ENCODE assay signal across 9 cellular contexts in genomic region chr15:23869391-23869790, GRCh38.
A peak's percentile ranks its signal among the peaks of the same experiment; 100 is the strongest.
DNase-seq lines count a peak whose midpoint lies in the region; ATAC-seq and TF ChIP-seq lines count a peak whose summit lies in the region.
"Had no signal": no experiment of that assay in that cellular context is flagged by ENCODE, and none has a peak within 500 bp of the region (broad histone marks: within the 10 kb centered on the region; RNA-seq: fewer than 3 reads in every experiment).

No MANE protein-coding gene starts in this region.

- H3K27me3 Mint-ChIP-seq in activated naive CD4-positive, alpha-beta T cell treated with anti-CD3 and anti-CD28 coated beads, Interleukin-2, amount 10 ng/mL, durations not matched to agents 7 days and 5 days: peaks cover 6% of the 10 kb centered on the region

- ATAC-seq in mucosa of descending colon: peak; percentile 81
- no peak for ATAC-seq in HG03196 (IDR thresholded peaks at IDR 0.05; ENCODE audit: unreplicated experiment)

- H3K27ac ChIP-seq in ectodermal cell (ENCODE audit: insufficient read depth, low read depth, low read length, poor library complexity, severe bottlenecking): no peak overlapping the region
- H3K27ac ChIP-seq: SJSA1 had no signal

- no peak for TF ChIP-seq CTCF in mucosa of descending colon (IDR thresholded peaks at IDR 0.05)

- H3K36me3 ChIP-seq in ectodermal cell (ENCODE audit: control insufficient read depth, insufficient read depth, low read length): no peaks in the 10 kb centered on the region
- H3K36me3 ChIP-seq in mucosa of descending colon (ENCODE audit: low read depth): no peaks in the 10 kb centered on the region
- H3K36me3 ChIP-seq: SJSA1 had no signal

- intact Hi-C loops in mucosa of descending colon (cut with DNase I, micrococcal nuclease): loop anchor here in 1 of 2 donors (10.0 kb wide), 1 partner anchor 225 kb away; the partner anchor contains the start of gene MAGEL2

- H3K27me3 ChIP-seq in ectodermal cell (ENCODE audit: control insufficient read depth, insufficient read depth, low read length, poor library complexity, severe bottlenecking): no peaks in the 10 kb centered on the region
- H3K27me3 ChIP-seq: SJSA1 had no signal

- H3K9me3 ChIP-seq in ectodermal cell (ENCODE audit: control insufficient read depth, low read length) (peaks cover 2% of the 10 kb centered on the region), mucosa of descending colon (no peaks in the 10 kb centered on the region)
- H3K9me3 ChIP-seq: SJSA1 had no signal

- H3K27ac Mint-ChIP-seq in activated naive CD4-positive, alpha-beta T cell treated with anti-CD3 and anti-CD28 coated beads, Interleukin-2, amount 10 ng/mL, durations not matched to agents 7 days and 5 days: no peak overlapping the region

- peak overlapping the region; percentile 4 for H3K4me3 ChIP-seq in ectodermal cell (ENCODE audit: insufficient read depth, low read depth, low read length)
- no peak overlapping the region for H3K4me3 ChIP-seq in mucosa of descending colon
- H3K4me3 ChIP-seq: SJSA1 had no signal

- CTCF ChIA-PET in activated naive CD4-positive, alpha-beta T cell treated with anti-CD3 and anti-CD28 coated beads, Interleukin-2, amount 10 ng/mL, durations not matched to agents 7 days and 5 days (lab: Charles Lee): no interaction called here

- no peak overlapping the region for H3K4me3 Mint-ChIP-seq in activated naive CD4-positive, alpha-beta T cell treated with anti-CD3 and anti-CD28 coated beads, Interleukin-2, amount 10 ng/mL, durations not matched to agents 7 days and 5 days

- no peaks in the 10 kb centered on the region for H3K4me1 Mint-ChIP-seq in activated naive CD4-positive, alpha-beta T cell treated with anti-CD3 and anti-CD28 coated beads, Interleukin-2, amount 10 ng/mL, durations not matched to agents 7 days and 5 days

- no peaks in the 10 kb centered on the region for H3K36me3 Mint-ChIP-seq in activated naive CD4-positive, alpha-beta T cell treated with anti-CD3 and anti-CD28 coated beads, Interleukin-2, amount 10 ng/mL, durations not matched to agents 7 days and 5 days

- H3K9me3 Mint-ChIP-seq in activated naive CD4-positive, alpha-beta T cell treated with anti-CD3 and anti-CD28 coated beads, Interleukin-2, amount 10 ng/mL, durations not matched to agents 7 days and 5 days: peaks cover 2% of the 10 kb centered on the region

- 44 to 46% methylated on average over 24 of the region's 24 CpGs for WGBS in ectodermal cell, 2 experiments

- H3K4me1 ChIP-seq in ectodermal cell (ENCODE audit: control insufficient read depth, insufficient read depth, low read length): no peaks in the 10 kb centered on the region
- no peaks in the 10 kb centered on the region for H3K4me1 ChIP-seq in mucosa of descending colon (ENCODE audit: low read depth)
- H3K4me1 ChIP-seq: SJSA1 had no signal

- DNase-seq in AG20443 (ENCODE audit: low spot score) (peak; percentile 15), NCI-H2227 treated with DMSO at 0.1 percent for 48 hours (lab: John Stamatoyannopoulos, UW) (peak; percentile 73), mucosa of descending colon (peak; percentile 43 to 69 (median 58)), T-helper 9 cell (no peak), D341Med (ENCODE audit: low spot score) (no peak)
- no peak for DNase-seq in activated naive CD4-positive, alpha-beta T cell treated with anti-CD3 and anti-CD28 coated beads, Interleukin-2, amount 10 ng/mL, durations not matched to agents 7 days and 5 days

Comparison
In these comparisons a context has a peak if more than half of its experiments do, and no peak if none do; other contexts are left out.
1. DNase-seq: peak in AG20443 (single experiment), NCI-H2227 treated with DMSO at 0.1 percent for 48 hours (single experiment) and mucosa of descending colon (3 of 3); none in activated naive CD4-positive, alpha-beta T cell treated with anti-CD3 and anti-CD28 coated beads, Interleukin-2, amount 10 ng/mL, durations not matched to agents 7 days and 5 days (single experiment), T-helper 9 cell (single experiment) and D341Med (single experiment).